Comparison of ENCODE assay signal across 25 cellular contexts in genomic region chr6:3838992-3839867, GRCh38. TPM values are rescaled to one million over a fixed set of nuclear protein-coding genes. Genes with fewer than 3 reads are reported as not detected.
A peak's percentile ranks its signal among the peaks of the same experiment; 100 is the strongest.
DNase-seq lines count a peak whose midpoint lies in the region; ATAC-seq, FAIRE-seq and TF ChIP-seq lines count a peak whose summit lies in the region.
"Had no signal": no experiment of that assay in that cellular context is flagged by ENCODE, and none has a peak within 500 bp of the region (broad histone marks: within the 10 kb centered on the region; RNA-seq: fewer than 3 reads in every experiment).

No MANE protein-coding gene starts in this region.

- H2BK5ac ChIP-seq in IMR-90 (ENCODE audit: low read depth, low read length, poor library complexity, severe bottlenecking): no peak overlapping the region

- no peak overlapping the region for H2AK9ac ChIP-seq in IMR-90 (replicated peaks; ENCODE audit: low read depth, low read length, poor library complexity)

- no peak for FAIRE-seq in GM12892 (lab: Jason Lieb, UNC)
- FAIRE-seq: A549, islet of Langerhans had no signal

- POLR2A ChIA-PET in IMR-90 (lab: Charles Lee; ENCODE audit: unreplicated experiment): no interaction called here

- TF ChIP-seq POLR2A in IMR-90 (IDR thresholded peaks at IDR 0.05; ENCODE audit: low read depth, low read length) (no peak), right lobe of liver (IDR thresholded peaks at IDR 0.05) (peak; percentile 67), GM12892 (IDR thresholded peaks at IDR 0.05; ENCODE audit: low read depth, low read length) (no peak)

- peak overlapping the region; percentile 72; the same call in 1 of the 2 replicates for H2BK120ac ChIP-seq in IMR-90 (ENCODE audit: low read depth, low read length)

- H3K9ac ChIP-seq in IMR-90 (ENCODE audit: low read depth, low read length): no peak overlapping the region

- dilution Hi-C loops in IMR-90 (cut with HindIII; ENCODE audit: low sequenced_read_pairs, unreplicated experiment): no loop called here

- H2BK15ac ChIP-seq in IMR-90 (ENCODE audit: low read depth, low read length): peak overlapping the region; percentile 23; the same call in 1 of the 3 replicates

- WGBS in IMR-90 (ENCODE audit: extremely low coverage in 2 of 2, insufficient read length in 1 of 2), 2 experiments: 80% methylated on average over 1 of the region's 8 CpGs; no CpG with 5 or more reads in 1 of the 2 experiments
- WGBS in right lobe of liver (ENCODE audit: insufficient coverage, low coverage, low lambda C conversion rate, missing lambda C conversion rate): 44% methylated on average over 7 of the region's 8 CpGs

- H3K36me3 ChIP-seq in IMR-90 (ENCODE audit: control insufficient read depth, insufficient read depth, low read length) (no peaks in the 10 kb centered on the region), right lobe of liver (no peaks in the 10 kb centered on the region)
- H3K36me3 ChIP-seq: heart left ventricle, MG63, right atrium auricular region, SJSA1 had no signal

- H3K27me3 ChIP-seq in IMR-90 (ENCODE audit: control insufficient read depth, insufficient read depth, low read length): no peaks in the 10 kb centered on the region
- H3K27me3 ChIP-seq in right lobe of liver: no peaks in the 10 kb centered on the region
- H3K27me3 ChIP-seq: heart left ventricle, MG63, right atrium auricular region, SJSA1 had no signal

- no peaks in the 10 kb centered on the region for H3K9me3 ChIP-seq in IMR-90 (ENCODE audit: control insufficient read depth, insufficient read depth, low read length)
- H3K9me3 ChIP-seq in right lobe of liver: no peaks in the 10 kb centered on the region
- H3K9me3 ChIP-seq: A549, heart left ventricle, MG63, right atrium auricular region, SJSA1 had no signal

- H3K4me3 ChIP-seq in IMR-90 (ENCODE audit: insufficient read depth, low read depth, low read length): no peak overlapping the region
- H3K4me3 ChIP-seq in right lobe of liver: no peak overlapping the region
- H3K4me3 ChIP-seq: A549, heart left ventricle, MG63, right atrium auricular region, SJSA1 had no signal

- peaks cover 25% of the 10 kb centered on the region for H3K4me1 ChIP-seq in IMR-90 (ENCODE audit: control insufficient read depth, insufficient read depth, low read length)
- peaks cover 0 to 49% (median 19%) of the 10 kb centered on the region in 4 donors for H3K4me1 ChIP-seq in right lobe of liver

- in situ Hi-C loops in IMR-90 (cut with MboI; ENCODE audit: low sequenced_read_pairs): no loop called here

- ATAC-seq in IMR-90 (ENCODE audit: low read depth): no peak
- peak in 2 of 4 donors; percentile 8 to 10 for ATAC-seq in right lobe of liver
- no peak for ATAC-seq in GM21786 (IDR thresholded peaks at IDR 0.05; ENCODE audit: unreplicated experiment)
- ATAC-seq: A549; activated CD4-positive, CD25-positive, alpha-beta regulatory T cell treated with anti-CD3 and anti-CD28 coated beads, Interleukin-2, amount 50 U/mL, for 24 hours; heart left ventricle; stimulated activated naive CD8-positive, alpha-beta T cell treated with anti-CD3 and anti-CD28 coated beads, Interleukin-15, amount 100 ng/mL, for 72 hours had no signal

- no peak overlapping the region for H3K4me2 ChIP-seq in IMR-90 (ENCODE audit: low read depth, low read length)
- H3K4me2 ChIP-seq: A549 had no signal

- no peak overlapping the region for H3K27ac ChIP-seq in IMR-90 (ENCODE audit: insufficient read depth, low read length)
- H3K27ac ChIP-seq in right lobe of liver: peak overlapping the region; percentile 73 to 92 (median 78)
- H3K27ac ChIP-seq: A549, heart left ventricle, right atrium auricular region, SJSA1 had no signal

- no TSS peak for BruUV-seq in IMR-90 (replicated peaks; lab: Mats Ljungman, UMichigan)

- 0 out of 2 replicates have a peak overlapping the region, but pooled peaks have one; percentile 40 for H2AK5ac ChIP-seq in IMR-90 (ENCODE audit: low read depth, low read length)

- no peak overlapping the region; the same call in 1 of the 2 replicates for H4K5ac ChIP-seq in IMR-90 (ENCODE audit: low read depth, low read length)

- intact Hi-C loops in IMR-90 (cut with micrococcal nuclease) (no loop called here), right lobe of liver (cut with DNase I) (no loop called here)

- TF ChIP-seq RAD21 in IMR-90 (IDR thresholded peaks at IDR 0.05; ENCODE audit: low read length): no peak

- H3K18ac ChIP-seq in IMR-90 (ENCODE audit: low read depth, low read length): no peak overlapping the region; the same call in 1 of the 2 replicates

- H2AFZ ChIP-seq in IMR-90 (replicated peaks; ENCODE audit: low read length, poor library complexity): peak overlapping the region; percentile 68

- peak; percentile 26 for DNase-seq in AG08396 (ENCODE audit: low spot score)
- peak; percentile 57 for DNase-seq in IMR-90
- DNase-seq in fibroblast of gingiva (ENCODE audit: low read depth): peak; percentile 78
- peak in 2 of 3 donors; percentile 44 to 79 for DNase-seq in right lobe of liver
- no peak for DNase-seq in GM12892 (ENCODE audit: insufficient read length)
- DNase-seq in activated CD4-positive, CD25-positive, alpha-beta regulatory T cell treated with anti-CD3 and anti-CD28 coated beads, Interleukin-2, amount 50 U/mL, for 72 hours: no peak
- DNase-seq in cerebellar cortex (ENCODE audit: low spot score): no peak
- DNase-seq: activated naive CD4-positive, alpha-beta T cell; CD4-positive, CD25-positive, alpha-beta regulatory T cell; cortex of kidney; DMS53; H9; heart left ventricle; MG63; midbrain; NCI-H1930; NCI-H524; stimulated activated naive CD8-positive, alpha-beta T cell treated with anti-CD3 and anti-CD28 coated beads, Interleukin-15, amount 100 ng/mL, for 72 hours; T-helper 2 cell had no signal

- H3K14ac ChIP-seq in IMR-90 (replicated peaks; ENCODE audit: low read depth, low read length): peak overlapping the region; percentile 62

- H3K79me1 ChIP-seq in IMR-90 (ENCODE audit: low read depth in 1 of 2, low read length in 2 of 2): peaks cover 0 to 14% of the 10 kb centered on the region in 2 experiments; a peak in 1 of 4 replicates

- H4K8ac ChIP-seq in IMR-90 (ENCODE audit: low read depth in 2 of 2, low read length in 2 of 2): peak overlapping the region in 1 of 2 experiments; percentile 39; a peak in 1 of 4 replicates

- no peaks in the 10 kb centered on the region for H4K20me1 ChIP-seq in IMR-90 (ENCODE audit: insufficient read depth, low read length)

- H3K23ac ChIP-seq in IMR-90 (ENCODE audit: low read depth, low read length): no peak overlapping the region

- TF ChIP-seq CTCF in IMR-90 (conservative IDR thresholded peaks at IDR 0.05; ENCODE audit: low read depth, low read length) (no peak), right lobe of liver (IDR thresholded peaks at IDR 0.05) (no peak)

- H2BK20ac ChIP-seq in IMR-90 (ENCODE audit: low read depth, low read length): 0 out of 2 replicates have a peak overlapping the region, but pooled peaks have one; percentile 18

- H4K91ac ChIP-seq in IMR-90 (ENCODE audit: insufficient read depth, low read depth, low read length): peak overlapping the region; percentile 55

- H3K56ac ChIP-seq in IMR-90 (ENCODE audit: extremely low read depth, insufficient read depth, low read length): no peak overlapping the region

- H3K4ac ChIP-seq in IMR-90 (ENCODE audit: low read depth, low read length): peak overlapping the region; percentile 67

- CTCF ChIA-PET in IMR-90 (lab: Yijun Ruan, JAX): no interaction called here

- H3K9me1 ChIP-seq in IMR-90 (ENCODE audit: insufficient read depth, low read length): peaks cover 17% of the 10 kb centered on the region

TF ChIP-seq in IMR-90, 13 proteins besides CTCF, POLR2A, EP300 and RAD21:
- TF ChIP-seq CEBPB (IDR thresholded peaks at IDR 0.05; ENCODE audit: low read depth, low read length) (0 out of 2 replicates have a peak, but pooled peaks have one; percentile 32), MAZ (IDR thresholded peaks at IDR 0.05; ENCODE audit: borderline replicate concordance, low read depth, low read length) (no peak)

RNA-seq across cellular contexts. Expression of gene FAM50B, which starts 9.9 kb away (rescaled TPM):
- total RNA-seq in IMR-90 (2012; rRNA removed): 3.9 and 4.1 TPM in 2 replicates
- polyA plus RNA-seq in IMR-90 (2012; rRNA removed): 7.4 and 8.0 TPM in 2 replicates
- 6.4 and 11.4 TPM in 2 replicates for polyA plus RNA-seq in IMR-90 (2012; cell fraction: cytosol; rRNA removed)
- 3.2 and 5.5 TPM in 2 replicates for polyA plus RNA-seq in IMR-90 (2012; cell fraction: nucleus; rRNA removed; ENCODE audit: low replicate concordance)
- total RNA-seq in right lobe of liver: 10 to 100 TPM in 1 of 6 experiments, 1 to 10 TPM in 5; 3.6 to 11.1 (median 8.5) TPM
- polyA plus RNA-seq in GM12892 (2012; ENCODE audit: missing spikeins): 1.5 TPM

Comparison
In these comparisons a context has a peak if more than half of its experiments do, and no peak if none do; other contexts are left out.
1. DNase-seq: peak in AG08396 (single experiment), IMR-90 (single experiment), fibroblast of gingiva (single experiment) and right lobe of liver (2 of 3); none in GM12892 (single experiment), activated CD4-positive, CD25-positive, alpha-beta regulatory T cell treated with anti-CD3 and anti-CD28 coated beads, Interleukin-2, amount 50 U/mL, for 72 hours (single experiment) and cerebellar cortex (single experiment).